ENCODE assay signal across 9 cellular contexts in genomic region chr1:2684000-2684399, GRCh38. TPM values are rescaled to one million over a fixed set of nuclear protein-coding genes. Genes with fewer than 3 reads are reported as not detected.
DNase-seq lines count a peak whose midpoint lies in the region; ATAC-seq and TF ChIP-seq lines count a peak whose summit lies in the region.
"Not testable (repeated sequence)": the region's sequence is repeated elsewhere in the genome, so short reads cannot be mapped to it uniquely, and the experiment has no call there.
"Had no signal": no experiment of that assay in that cellular context is flagged by ENCODE, and none has a peak within 500 bp of the region (broad histone marks: within the 10 kb centered on the region; RNA-seq: fewer than 3 reads in every experiment).

No MANE protein-coding gene starts in this region.

- not testable (repeated sequence) for H3K36me3 ChIP-seq in HEK293 (ENCODE audit: control insufficient read depth in 2 of 2, insufficient read depth in 1 of 2, low read length in 2 of 2); RWPE2 (ENCODE audit: low read depth); mesendoderm (ENCODE audit: control insufficient read depth, insufficient read depth, low read length); spleen

- TF ChIP-seq POLR2A in spleen (IDR thresholded peaks at IDR 0.05) = not testable (repeated sequence)

- CTCF ChIA-PET in HEK293 (lab: Yijun Ruan, JAX) = interaction anchor here (0.6 kb wide), 1 partner anchor 268 kb away, joined by 5 read pairs; no protein-coding TSS in a partner anchor

- not testable (repeated sequence) for H3K18ac ChIP-seq in mesendoderm (ENCODE audit: low read length)

- not testable (repeated sequence) for ATAC-seq in RWPE2 (ENCODE audit: low read depth); left cardiac atrium

- H3K27ac ChIP-seq in HEK293 (ENCODE audit: extremely low read depth, low read depth, low read length); RWPE2 (ENCODE audit: poor library complexity, severe bottlenecking); coronary artery; mesendoderm (ENCODE audit: low read depth, low read length); spleen: not testable (repeated sequence)

- POLR2A ChIA-PET in HEK293 (lab: Yijun Ruan, JAX) = not testable (repeated sequence)

- not testable (repeated sequence) for H3K9ac ChIP-seq in mesendoderm (ENCODE audit: low read length)

- H3K4ac ChIP-seq in mesendoderm (ENCODE audit: low read depth, low read length) = not testable (repeated sequence)

- H4K5ac ChIP-seq in mesendoderm (ENCODE audit: low read length) = not testable (repeated sequence)

- not testable (repeated sequence) for H4K8ac ChIP-seq in mesendoderm (ENCODE audit: low read depth, low read length)

- not testable (repeated sequence) for H3K79me1 ChIP-seq in mesendoderm (ENCODE audit: low read length)

- TF ChIP-seq CTCF in HEK293 (tag by site-specific recombination; IDR thresholded peaks at IDR 0.05); RWPE2 (IDR thresholded peaks at IDR 0.05; ENCODE audit: poor library complexity, severe bottlenecking); coronary artery (IDR thresholded peaks at IDR 0.05); spleen (IDR thresholded peaks at IDR 0.05 in 8 of 11, conservative IDR thresholded peaks at IDR 0.05 in 3 of 11): not testable (repeated sequence)

- H3K23ac ChIP-seq in mesendoderm (ENCODE audit: low read length) = not testable (repeated sequence)

- not testable (repeated sequence) for H3K9me3 ChIP-seq in HEK293 (ENCODE audit: control insufficient read depth, insufficient read depth, low read depth, low read length); RWPE2 (ENCODE audit: severe bottlenecking); spleen

- H3K4me3 ChIP-seq in HEK293 (ENCODE audit: low read depth, low read length); RWPE2 (ENCODE audit: severe bottlenecking); coronary artery; spleen: not testable (repeated sequence)
- H3K4me3 ChIP-seq in mesendoderm (ENCODE audit: low read length) = peak overlapping the region; percentile 8

- DNase-seq in RWPE2 (ENCODE audit: low spot score) (peak; percentile 70), coronary artery (ENCODE audit: low spot score) (peak; percentile 87), left cardiac atrium (peak; percentile 23), spleen (peak; percentile 78)
- peak; percentile 46 for DNase-seq in activated CD8-positive, alpha-beta memory T cell treated with anti-CD3 and anti-CD28 coated beads, Interleukin-2, amount 50 U/mL, for 4 hours
- not testable (repeated sequence) for DNase-seq in mesendoderm

- not testable (repeated sequence) for H3K56ac ChIP-seq in mesendoderm (ENCODE audit: low read length)

- H2BK15ac ChIP-seq in mesendoderm (replicated peaks; ENCODE audit: low read depth) = not testable (repeated sequence)

- H2BK120ac ChIP-seq in mesendoderm (ENCODE audit: low read depth, low read length) = not testable (repeated sequence)

- not testable (repeated sequence) for H2BK5ac ChIP-seq in mesendoderm (ENCODE audit: low read length)

- not testable (repeated sequence) for H2AK5ac ChIP-seq in mesendoderm (ENCODE audit: low read length)

- H3K4me1 ChIP-seq in HEK293 (ENCODE audit: control insufficient read depth, insufficient read depth, low read length); RWPE2 (ENCODE audit: insufficient read depth, poor library complexity, severe bottlenecking); mesendoderm (ENCODE audit: control insufficient read depth, low read depth, low read length); spleen: not testable (repeated sequence)

- not testable (repeated sequence) for H3K79me2 ChIP-seq in mesendoderm (ENCODE audit: control insufficient read depth, insufficient read depth, low read length)

- H3K4me2 ChIP-seq in mesendoderm (ENCODE audit: low read length) = not testable (repeated sequence)

- intact Hi-C loops in left cardiac atrium (cut with DNase I); spleen (cut with DNase I; ENCODE audit: low total_unique reads): not testable (repeated sequence)

- WGBS in mesendoderm (ENCODE audit: extremely low coverage, insufficient coverage, low lambda C conversion rate) = no CpG with 5 or more reads among the region's 7 CpGs
- 40 to 61% (median 52%) methylated on average over 7 of the region's 7 CpGs for WGBS in spleen, 5 donors

- not testable (repeated sequence) for H3K27me3 ChIP-seq in RWPE2 (ENCODE audit: insufficient read depth, poor library complexity, severe bottlenecking); mesendoderm (ENCODE audit: insufficient read depth, low read length, poor library complexity)
- H3K27me3 ChIP-seq in spleen (replicated peaks in 1 of 7) = peaks cover 0 to 17% (median 2%) of the 10 kb centered on the region in 7 donors

TF ChIP-seq in HEK293, 187 proteins besides CTCF, POLR2A, EP300 and RAD21:
- peak; percentile 92 for TF ChIP-seq ZEB2 (tag by site-specific recombination; IDR thresholded peaks at IDR 0.05)
- 0 out of 2 replicates have a peak, but pooled peaks have one; percentile 41 for TF ChIP-seq ZBTB10 (tag by site-specific recombination; IDR thresholded peaks at IDR 0.05)
- peak; percentile 64 for TF ChIP-seq GLIS2 (tag by site-specific recombination; IDR thresholded peaks at IDR 0.05)
- TF ChIP-seq EGR2 (tag by site-specific recombination; IDR thresholded peaks at IDR 0.05; ENCODE audit: low read depth) = peak; percentile 49; the same call in 1 of the 2 replicates
- TF ChIP-seq ZFHX2 (tag by site-specific recombination; conservative IDR thresholded peaks at IDR 0.05) = peak; percentile 39; the same call in 1 of the 2 replicates
- peak; percentile 28; the same call in 1 of the 2 replicates for TF ChIP-seq GLIS1 (tag by site-specific recombination; IDR thresholded peaks at IDR 0.05)
- peak; percentile 43; the same call in 1 of the 2 replicates for TF ChIP-seq ZNF600 (tag by site-specific recombination; IDR thresholded peaks at IDR 0.05)

RNA-seq across cellular contexts. Expression of gene MMEL1, which starts 51.2 kb away (rescaled TPM):
- total RNA-seq in left cardiac atrium (under 1 TPM; 0.47 to 0.68 TPM), spleen (1 to 10 TPM in 6 of 7 donors, not detected in 1; 1.9 to 4.6 (median 3.5) TPM)
- polyA plus RNA-seq in mesendoderm (2013, experiment 1 of 2) = 0.14 TPM
- polyA plus RNA-seq in mesendoderm (2013, experiment 2 of 2) = 0.18 TPM
- 1 to 10 TPM; 2.5 to 6.4 (median 2.9) TPM for polyA plus RNA-seq in spleen
- total RNA-seq: gastrocnemius medialis, WTC11 had no signal
